8 cellular contexts compared by ENCODE assay signal in genomic region chr20:50193851-50194830, GRCh38. TPM values are rescaled to one million over a fixed set of nuclear protein-coding genes. Genes with fewer than 3 reads are reported as not detected.
DNase-seq lines count a peak whose midpoint lies in the region; ATAC-seq and TF ChIP-seq lines count a peak whose summit lies in the region.

No MANE protein-coding gene starts in this region.

- H3K4me2 ChIP-seq in Loucy (ENCODE audit: low read depth, low read length, poor library complexity, severe bottlenecking), result peak overlapping the region; percentile 99

- intact Hi-C loops in dendritic cell treated with granulocyte-macrophage colony-stimulating factor and Interleukin-4, amounts not matched to agents 40 ng/mL and 50 ng/mL, for 4 days (cut with micrococcal nuclease), result no loop called here

- H3K9me3 Mint-ChIP-seq in dendritic cell treated with granulocyte-macrophage colony-stimulating factor and Interleukin-4, amounts not matched to agents 40 ng/mL and 50 ng/mL, for 4 days, result no peaks in the 10 kb centered on the region
- H3K9me3 Mint-ChIP-seq in naive thymus-derived CD8-positive, alpha-beta T cell, result no peaks in the 10 kb centered on the region

- no peak for TF ChIP-seq CTCF in Loucy (conservative IDR thresholded peaks at IDR 0.05; ENCODE audit: low read length)

- H3K36me3 Mint-ChIP-seq in dendritic cell treated with granulocyte-macrophage colony-stimulating factor and Interleukin-4, amounts not matched to agents 40 ng/mL and 50 ng/mL, for 4 days (ENCODE audit: low read depth), result peaks cover 51% of the 10 kb centered on the region
- peaks cover 0 to 2% (median 0%) of the 10 kb centered on the region in 3 donors for H3K36me3 Mint-ChIP-seq in naive thymus-derived CD8-positive, alpha-beta T cell

- H3K27ac Mint-ChIP-seq in dendritic cell treated with granulocyte-macrophage colony-stimulating factor and Interleukin-4, amounts not matched to agents 40 ng/mL and 50 ng/mL, for 4 days, result peak overlapping the region; percentile 88
- H3K27ac Mint-ChIP-seq in naive thymus-derived CD8-positive, alpha-beta T cell, result peak overlapping the region in 5 of 10 donors; percentile 37 to 99 (median 96)

- H3K9me2 ChIP-seq in Loucy (replicated peaks; ENCODE audit: low read depth, low read length), result no peaks in the 10 kb centered on the region

- no peak for ATAC-seq in naive thymus-derived CD8-positive, alpha-beta T cell

- H3K36me3 ChIP-seq in Loucy (ENCODE audit: insufficient read depth, low read length), result no peaks in the 10 kb centered on the region

- no peak overlapping the region for H2AFZ ChIP-seq in Loucy (ENCODE audit: low read length)

- POLR2A ChIA-PET in naive thymus-derived CD8-positive, alpha-beta T cell (lab: Charles Lee), result no interaction called here

- H3K27me3 Mint-ChIP-seq in dendritic cell treated with granulocyte-macrophage colony-stimulating factor and Interleukin-4, amounts not matched to agents 40 ng/mL and 50 ng/mL, for 4 days, result no peaks in the 10 kb centered on the region
- no peaks in the 10 kb centered on the region for H3K27me3 Mint-ChIP-seq in naive thymus-derived CD8-positive, alpha-beta T cell

- peaks cover 72% of the 10 kb centered on the region for H3K4me1 Mint-ChIP-seq in dendritic cell treated with granulocyte-macrophage colony-stimulating factor and Interleukin-4, amounts not matched to agents 40 ng/mL and 50 ng/mL, for 4 days (ENCODE audit: low read depth)
- peaks cover 18 to 38% (median 30%) of the 10 kb centered on the region in 4 donors for H3K4me1 Mint-ChIP-seq in naive thymus-derived CD8-positive, alpha-beta T cell

- no peaks in the 10 kb centered on the region for H3K27me3 ChIP-seq in Loucy (ENCODE audit: insufficient read depth, low read length, poor library complexity, severe bottlenecking)

- DNase-seq in AG20443 (ENCODE audit: low spot score) (peak; percentile 45), globus pallidus (ENCODE audit: low spot score) (no peak), NCI-H1417 treated with DMSO at 0.1 percent for 48 hours (lab: John Stamatoyannopoulos, UW) (no peak), ureter (ENCODE audit: low spot score) (no peak)
- DNase-seq in naive thymus-derived CD8-positive, alpha-beta T cell, result no peak
- DNase-seq in stimulated activated naive CD4-positive, alpha-beta T cell treated with Interleukin-2 at 50 U/mL for 16 hours (lab: John Stamatoyannopoulos, UW), result no peak

- peak overlapping the region; percentile 96 for H3K4me3 Mint-ChIP-seq in dendritic cell treated with granulocyte-macrophage colony-stimulating factor and Interleukin-4, amounts not matched to agents 40 ng/mL and 50 ng/mL, for 4 days
- peak overlapping the region in 8 of 10 donors; percentile 44 to 99 (median 95) for H3K4me3 Mint-ChIP-seq in naive thymus-derived CD8-positive, alpha-beta T cell

- peak overlapping the region; percentile 97 for H3K4me3 ChIP-seq in Loucy (ENCODE audit: low read length, poor library complexity, severe bottlenecking)

- H4K20me1 ChIP-seq in Loucy (ENCODE audit: insufficient read depth, low read length, poor library complexity, severe bottlenecking), result peaks cover 13% of the 10 kb centered on the region

- peaks cover 15% of the 10 kb centered on the region for H3K4me1 ChIP-seq in Loucy (ENCODE audit: insufficient read depth, low read length, poor library complexity, severe bottlenecking)

- peak overlapping the region; percentile 95 for H3K9ac ChIP-seq in Loucy (ENCODE audit: low read depth, low read length, poor library complexity, severe bottlenecking)

- H3F3A ChIP-seq in Loucy (ENCODE audit: low read depth), result no peaks in the 10 kb centered on the region

- peaks cover 20% of the 10 kb centered on the region for H3K79me2 ChIP-seq in Loucy (ENCODE audit: insufficient read depth, low read length)

- H3K9me3 ChIP-seq in Loucy (ENCODE audit: insufficient read depth, low read depth, low read length), result no peaks in the 10 kb centered on the region

RNA-seq across cellular contexts. Expression of gene CEBPB, which starts 3.5 kb away (rescaled TPM):
- 10 to 100 TPM; 47.1 to 49.0 TPM for total RNA-seq in naive thymus-derived CD8-positive, alpha-beta T cell
- 10 to 100 TPM; 13.1 to 17.9 (median 14.7) TPM for polyA plus RNA-seq in naive thymus-derived CD8-positive, alpha-beta T cell
- 59.3 TPM for total RNA-seq in ureter

RNA-seq across cellular contexts. Expression of gene PEDS1, which starts 40.6 kb away (rescaled TPM):
- 10 to 100 TPM; 15.8 to 17.1 TPM for total RNA-seq in naive thymus-derived CD8-positive, alpha-beta T cell
- polyA plus RNA-seq in naive thymus-derived CD8-positive, alpha-beta T cell, result 10 to 100 TPM; 13.0 to 30.2 (median 14.4) TPM
- 31.3 TPM for total RNA-seq in ureter
